Comparison of ENCODE assay signal across 1 cellular context in genomic region chr14:100308112-100308792, GRCh38.
TF ChIP-seq lines count a peak whose summit lies in the region.

No MANE protein-coding gene starts in this region.

TF ChIP-seq in SK-N-SH treated with all-trans-retinoic acid at 6 μM for 48 hours, 23 proteins besides CTCF, POLR2A, EP300 and RAD21 (continued from another document):
- TF ChIP-seq CSRNP3 (CRISPR knock-in tag; IDR thresholded peaks at IDR 0.05) (no peak), SNAI2 (CRISPR knock-in tag; IDR thresholded peaks at IDR 0.05) (no peak), ISL1 (CRISPR knock-in tag; IDR thresholded peaks at IDR 0.05) (no peak), PPARA (CRISPR knock-in tag; IDR thresholded peaks at IDR 0.05; ENCODE audit: borderline replicate concordance) (no peak), RARB (CRISPR knock-in tag; IDR thresholded peaks at IDR 0.05) (no peak), TSHZ2 (CRISPR knock-in tag; IDR thresholded peaks at IDR 0.05) (no peak), ZNF565 (CRISPR knock-in tag; conservative IDR thresholded peaks at IDR 0.05; ENCODE audit: low read depth) (no peak), ZNF70 (CRISPR knock-in tag; IDR thresholded peaks at IDR 0.05) (no peak)
